ENCODE assay signal across 9 cellular contexts in the genomic region with DNA sequence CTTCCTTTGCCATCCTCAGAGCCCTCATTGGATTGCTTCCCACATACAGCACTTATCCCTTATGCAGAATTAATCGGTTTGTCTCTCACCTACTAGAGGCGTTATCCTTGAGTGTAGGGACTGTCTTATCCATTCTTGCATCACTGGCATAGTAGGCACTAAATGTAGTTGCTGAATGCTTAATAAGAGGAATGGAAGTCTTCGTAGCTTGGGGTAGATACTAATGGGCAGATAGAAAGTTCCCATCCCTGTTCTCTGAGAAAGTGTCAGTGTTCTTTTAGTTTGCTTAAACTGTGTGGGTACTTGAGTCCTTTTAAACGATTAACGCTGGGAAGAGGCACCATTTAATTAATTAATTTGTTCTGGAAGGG. TPM values are rescaled to one million over a fixed set of nuclear protein-coding genes. Genes with fewer than 3 reads are reported as not detected.
A peak's percentile ranks its signal among the peaks of the same experiment; 100 is the strongest.
DNase-seq lines count a peak whose midpoint lies in the region; ATAC-seq and TF ChIP-seq lines count a peak whose summit lies in the region.
"Had no signal": no experiment of that assay in that cellular context is flagged by ENCODE, and none has a peak within 500 bp of the region (broad histone marks: within the 10 kb centered on the region; RNA-seq: fewer than 3 reads in every experiment).

No MANE protein-coding gene starts in this region.

- H3K4me3 ChIP-seq in mesendoderm (ENCODE audit: low read length) (no peak overlapping the region), upper lobe of left lung (peak overlapping the region in 2 of 4 donors; percentile 68 to 74)

- DNase-seq in activated naive CD4-positive, alpha-beta T cell treated with anti-CD3 and anti-CD28 coated beads, Interleukin-2, amount 10 ng/mL, durations not matched to agents 7 days and 5 days, result no peak
- no peak for DNase-seq in activated naive CD4-positive, alpha-beta T cell treated with Interleukin-2 at 50 U/mL for 16 hours
- DNase-seq in mesendoderm (peak; percentile 19), upper lobe of left lung (no peak), NCI-H1092 treated with DMSO at 0.1 percent for 48 hours (lab: John Stamatoyannopoulos, UW) (no peak), NCI-H1048 (lab: John Stamatoyannopoulos, UW) (no peak)
- DNase-seq: cerebellar nuclear complex had no signal

- H3K4me1 ChIP-seq in mesendoderm (ENCODE audit: control insufficient read depth, low read depth, low read length) (no peaks in the 10 kb centered on the region), upper lobe of left lung (peaks cover 28 to 36% (median 32%) of the 10 kb centered on the region in 4 donors)

- H3K27ac ChIP-seq in adipose tissue (ENCODE audit: low read depth, low read length) (peak overlapping the region; percentile 65), mesendoderm (ENCODE audit: low read depth, low read length) (no peak overlapping the region), upper lobe of left lung (peak overlapping the region; percentile 97 to 100 (median 98))

- WGBS in adipose tissue, 3 donors, result 57 to 72% (median 69%) methylated on average over 5 of the region's 5 CpGs
- no CpG with 5 or more reads among the region's 5 CpGs for WGBS in mesendoderm (ENCODE audit: extremely low coverage, insufficient coverage, low lambda C conversion rate)
- WGBS in upper lobe of left lung, 2 donors, result 39 to 58% methylated on average over 5 of the region's 5 CpGs

- no peak overlapping the region for H2BK15ac ChIP-seq in mesendoderm (replicated peaks; ENCODE audit: low read depth)

- H4K8ac ChIP-seq in mesendoderm (ENCODE audit: low read depth, low read length), result no peak overlapping the region

- no peak overlapping the region for H2AK5ac ChIP-seq in mesendoderm (ENCODE audit: low read length)

- H3K4me2 ChIP-seq in mesendoderm (ENCODE audit: low read length), result no peak overlapping the region

- H3K36me3 Mint-ChIP-seq in activated naive CD4-positive, alpha-beta T cell treated with anti-CD3 and anti-CD28 coated beads, Interleukin-2, amount 10 ng/mL, durations not matched to agents 7 days and 5 days, result peaks cover 61% of the 10 kb centered on the region

- ATAC-seq in upper lobe of left lung (ENCODE audit: low FRiP score in 2 of 2) (no peak), GM21367 (IDR thresholded peaks at IDR 0.05; ENCODE audit: unreplicated experiment) (no peak)

- H3K4ac ChIP-seq in mesendoderm (ENCODE audit: low read depth, low read length), result no peak overlapping the region

- no peak for TF ChIP-seq POLR2A in upper lobe of left lung (IDR thresholded peaks at IDR 0.05)

- H3K56ac ChIP-seq in mesendoderm (ENCODE audit: low read length), result no peak overlapping the region

- H3K9me3 Mint-ChIP-seq in activated naive CD4-positive, alpha-beta T cell treated with anti-CD3 and anti-CD28 coated beads, Interleukin-2, amount 10 ng/mL, durations not matched to agents 7 days and 5 days, result no peaks in the 10 kb centered on the region

- no peaks in the 10 kb centered on the region for H3K79me1 ChIP-seq in mesendoderm (ENCODE audit: low read length)

- no peak overlapping the region for H2BK120ac ChIP-seq in mesendoderm (ENCODE audit: low read depth, low read length)

- H3K27ac Mint-ChIP-seq in activated naive CD4-positive, alpha-beta T cell treated with anti-CD3 and anti-CD28 coated beads, Interleukin-2, amount 10 ng/mL, durations not matched to agents 7 days and 5 days, result peak overlapping the region; percentile 98

- H3K18ac ChIP-seq in mesendoderm (ENCODE audit: low read length), result no peak overlapping the region

- CTCF ChIA-PET in activated naive CD4-positive, alpha-beta T cell treated with anti-CD3 and anti-CD28 coated beads, Interleukin-2, amount 10 ng/mL, durations not matched to agents 7 days and 5 days (lab: Charles Lee), result interaction anchor here (1.4 to 2.0 kb wide), 3 partner anchors 23 to 196 kb away, joined by 3 to 7 read pairs (median 3); no protein-coding TSS in a partner anchor

- no peak for TF ChIP-seq CTCF in upper lobe of left lung (IDR thresholded peaks at IDR 0.05)

- no peaks in the 10 kb centered on the region for H3K9me3 ChIP-seq in upper lobe of left lung

- no peak overlapping the region for H3K23ac ChIP-seq in mesendoderm (ENCODE audit: low read length)

- H3K27me3 Mint-ChIP-seq in activated naive CD4-positive, alpha-beta T cell treated with anti-CD3 and anti-CD28 coated beads, Interleukin-2, amount 10 ng/mL, durations not matched to agents 7 days and 5 days, result no peaks in the 10 kb centered on the region

- H3K36me3 ChIP-seq in mesendoderm (ENCODE audit: control insufficient read depth, insufficient read depth, low read length) (no peaks in the 10 kb centered on the region), upper lobe of left lung (no peaks in the 10 kb centered on the region)

- TF ChIP-seq EP300 in upper lobe of left lung (IDR thresholded peaks at IDR 0.05), result no peak

- peaks cover 4% of the 10 kb centered on the region for H3K79me2 ChIP-seq in mesendoderm (ENCODE audit: control insufficient read depth, insufficient read depth, low read length)

- H3K4me3 Mint-ChIP-seq in activated naive CD4-positive, alpha-beta T cell treated with anti-CD3 and anti-CD28 coated beads, Interleukin-2, amount 10 ng/mL, durations not matched to agents 7 days and 5 days, result peak overlapping the region; percentile 95

- H4K5ac ChIP-seq in mesendoderm (ENCODE audit: low read length), result no peak overlapping the region

- peaks cover 45% of the 10 kb centered on the region for H3K4me1 Mint-ChIP-seq in activated naive CD4-positive, alpha-beta T cell treated with anti-CD3 and anti-CD28 coated beads, Interleukin-2, amount 10 ng/mL, durations not matched to agents 7 days and 5 days

- no peak overlapping the region for H2BK5ac ChIP-seq in mesendoderm (ENCODE audit: low read length)

- H3K9ac ChIP-seq in mesendoderm (ENCODE audit: low read length), result no peak overlapping the region

- H3K27me3 ChIP-seq in mesendoderm (ENCODE audit: insufficient read depth, low read length, poor library complexity), result peaks cover 4% of the 10 kb centered on the region
- no peaks in the 10 kb centered on the region for H3K27me3 ChIP-seq in upper lobe of left lung

RNA-seq across cellular contexts. Expression of a gene that starts 1.4 kb away (rescaled TPM):
- polyA plus RNA-seq in adipose tissue, result 10 to 100 TPM; 17.5 to 80.9 (median 65.6) TPM
- polyA plus RNA-seq in mesendoderm (2013, experiment 1 of 2), result 4.1 TPM
- 4.2 TPM for polyA plus RNA-seq in mesendoderm (2013, experiment 2 of 2)
- 100 to 1,000 TPM; 231 to 506 (median 357) TPM for total RNA-seq in upper lobe of left lung
